8 cellular contexts compared by ENCODE assay signal in genomic region chr15:90001062-90001682, GRCh38. TPM values are rescaled to one million over a fixed set of nuclear protein-coding genes. Genes with fewer than 3 reads are reported as not detected.
DNase-seq lines count a peak whose midpoint lies in the region; TF ChIP-seq lines count a peak whose summit lies in the region.

Gene ZNF710 (plus strand): TSS chr15:90001324. CDS start chr15:90067138, 65,814 bp downstream.

- WGBS in ectodermal cell, 2 experiments, result 1% methylated on average over 42 of the region's 42 CpGs
- 1% methylated on average over 42 of the region's 42 CpGs for WGBS in liver

- peak within 1 kb of the TSS; percentile 68 to 90 (median 78) for H3K4me3 ChIP-seq in BLaER1 treated with 17β-estradiol and CSF1 and Interleukin-3, amounts not matched to agents 10 nM and 100 nM
- H3K4me3 ChIP-seq in WERI-Rb-1 (ENCODE audit: low read depth, low read length) (peak within 1 kb of the TSS; percentile 50), ectodermal cell (ENCODE audit: insufficient read depth, low read depth, low read length) (peak within 1 kb of the TSS; percentile 72), liver (ENCODE audit: low read depth in 1 of 3, low read length in 3 of 3) (peak within 1 kb of the TSS; percentile 1 to 85 (median 45))

- H3K36me3 ChIP-seq in BLaER1 treated with 17β-estradiol and CSF1 and Interleukin-3, amounts not matched to agents 10 nM and 100 nM, result peaks cover 0 to 28% (median 11%) of the 10 kb centered on the region in 11 experiments; a peak in 12 of 22 replicates
- H3K36me3 ChIP-seq in WERI-Rb-1, result no peaks in the 10 kb centered on the region
- H3K36me3 ChIP-seq in ectodermal cell (ENCODE audit: control insufficient read depth, insufficient read depth, low read length), result no peaks in the 10 kb centered on the region
- no peaks in the 10 kb centered on the region for H3K36me3 ChIP-seq in liver (ENCODE audit: control insufficient read depth in 4 of 4, insufficient read depth in 3 of 4, low read depth in 1 of 4, low read length in 3 of 4)

- H3K9me3 ChIP-seq in BLaER1 treated with 17β-estradiol and CSF1 and Interleukin-3, amounts not matched to agents 10 nM and 100 nM (replicated peaks in 1 of 11), result no peaks in the 10 kb centered on the region
- H3K9me3 ChIP-seq in WERI-Rb-1 (ENCODE audit: severe bottlenecking), result no peaks in the 10 kb centered on the region
- H3K9me3 ChIP-seq in ectodermal cell (ENCODE audit: control insufficient read depth, low read length), result no peaks in the 10 kb centered on the region
- H3K9me3 ChIP-seq in liver (ENCODE audit: control insufficient read depth in 4 of 4, low read length in 3 of 4), result no peaks in the 10 kb centered on the region

- peak in 1 of 2 donors; percentile 28 for TF ChIP-seq RAD21 in liver (IDR thresholded peaks at IDR 0.05)

- peak within 1 kb of the TSS; percentile 92 to 99 (median 97) for H3K27ac ChIP-seq in BLaER1 treated with 17β-estradiol and CSF1 and Interleukin-3, amounts not matched to agents 10 nM and 100 nM
- H3K27ac ChIP-seq in WERI-Rb-1, result peak within 1 kb of the TSS; percentile 63
- H3K27ac ChIP-seq in ectodermal cell (ENCODE audit: insufficient read depth, low read depth, low read length, poor library complexity, severe bottlenecking), result peak within 1 kb of the TSS; percentile 91
- peak within 1 kb of the TSS; percentile 80 for H3K27ac ChIP-seq in liver (ENCODE audit: low read depth in 1 of 2, low read length in 2 of 2)

- peak; percentile 58 for TF ChIP-seq POLR2A in GM18951 (IDR thresholded peaks at IDR 0.05; ENCODE audit: extremely low read depth, insufficient read depth, insufficient read length)

- H3K4me1 ChIP-seq in BLaER1 treated with 17β-estradiol and CSF1 and Interleukin-3, amounts not matched to agents 10 nM and 100 nM, result peaks cover 54 to 73% (median 67%) of the 10 kb centered on the region in 10 experiments
- H3K4me1 ChIP-seq in ectodermal cell (ENCODE audit: control insufficient read depth, insufficient read depth, low read length) (peaks cover 38% of the 10 kb centered on the region), liver (ENCODE audit: control insufficient read depth in 4 of 4, insufficient read depth in 4 of 4, low read length in 3 of 4) (peaks cover 7 to 19% (median 13%) of the 10 kb centered on the region in 4 donors)

- peak within 1 kb of the TSS; percentile 92 to 99 (median 94) for H3K4me2 ChIP-seq in BLaER1 treated with 17β-estradiol and CSF1 and Interleukin-3, amounts not matched to agents 10 nM and 100 nM

- in situ Hi-C loops in GM18951 (cut with MboI; ENCODE audit: low sequenced_read_pairs, unreplicated experiment), result no loop called here

- peaks cover 8 to 33% (median 13%) of the 10 kb centered on the region in 11 experiments; a peak in 15 of 22 replicates for H4K20me1 ChIP-seq in BLaER1 treated with 17β-estradiol and CSF1 and Interleukin-3, amounts not matched to agents 10 nM and 100 nM

- TF ChIP-seq CTCF in WERI-Rb-1 (IDR thresholded peaks at IDR 0.05; ENCODE audit: low read depth, low read length) (no peak), liver (IDR thresholded peaks at IDR 0.05; ENCODE audit: low read depth, low read length, missing input control) (no peak)

- no peaks in the 10 kb centered on the region for H3K27me3 ChIP-seq in BLaER1 treated with 17β-estradiol and CSF1 and Interleukin-3, amounts not matched to agents 10 nM and 100 nM
- no peaks in the 10 kb centered on the region for H3K27me3 ChIP-seq in WERI-Rb-1 (ENCODE audit: insufficient read depth, low read depth, severe bottlenecking)
- H3K27me3 ChIP-seq in ectodermal cell (ENCODE audit: control insufficient read depth, insufficient read depth, low read length, poor library complexity, severe bottlenecking), result no peaks in the 10 kb centered on the region
- H3K27me3 ChIP-seq in liver (ENCODE audit: control insufficient read depth in 4 of 4, insufficient read depth in 4 of 4, low read length in 3 of 4), result no peaks in the 10 kb centered on the region

- peak; percentile 30 for DNase-seq in LoVo (ENCODE audit: low spot score)
- peak; percentile 59 for DNase-seq in WERI-Rb-1
- DNase-seq in stimulated activated CD4-positive, alpha-beta T cell treated with anti-CD3 and anti-CD28 coated beads, Interleukin-4, amount 100 ng/mL, for 24 hours, result peak; percentile 31
- DNase-seq in GOT3 (lab: John Stamatoyannopoulos, UW), result no peak

- H3K9ac ChIP-seq in BLaER1 treated with 17β-estradiol and CSF1 and Interleukin-3, amounts not matched to agents 10 nM and 100 nM, result peak within 1 kb of the TSS; percentile 94 to 99 (median 96)
- H3K9ac ChIP-seq in liver (ENCODE audit: low read depth in 1 of 2, low read length in 2 of 2), result peak within 1 kb of the TSS; percentile 4 to 81

TF ChIP-seq in liver, 16 proteins besides CTCF, POLR2A, EP300 and RAD21:
- TF ChIP-seq GABPA (IDR thresholded peaks at IDR 0.05 in 1 of 2, conservative IDR thresholded peaks at IDR 0.05 in 1 of 2), result no peak
- no peak for TF ChIP-seq JUND (IDR thresholded peaks at IDR 0.05)
- TF ChIP-seq RXRA (IDR thresholded peaks at IDR 0.05), result no peak
- TF ChIP-seq, protein P1, sequence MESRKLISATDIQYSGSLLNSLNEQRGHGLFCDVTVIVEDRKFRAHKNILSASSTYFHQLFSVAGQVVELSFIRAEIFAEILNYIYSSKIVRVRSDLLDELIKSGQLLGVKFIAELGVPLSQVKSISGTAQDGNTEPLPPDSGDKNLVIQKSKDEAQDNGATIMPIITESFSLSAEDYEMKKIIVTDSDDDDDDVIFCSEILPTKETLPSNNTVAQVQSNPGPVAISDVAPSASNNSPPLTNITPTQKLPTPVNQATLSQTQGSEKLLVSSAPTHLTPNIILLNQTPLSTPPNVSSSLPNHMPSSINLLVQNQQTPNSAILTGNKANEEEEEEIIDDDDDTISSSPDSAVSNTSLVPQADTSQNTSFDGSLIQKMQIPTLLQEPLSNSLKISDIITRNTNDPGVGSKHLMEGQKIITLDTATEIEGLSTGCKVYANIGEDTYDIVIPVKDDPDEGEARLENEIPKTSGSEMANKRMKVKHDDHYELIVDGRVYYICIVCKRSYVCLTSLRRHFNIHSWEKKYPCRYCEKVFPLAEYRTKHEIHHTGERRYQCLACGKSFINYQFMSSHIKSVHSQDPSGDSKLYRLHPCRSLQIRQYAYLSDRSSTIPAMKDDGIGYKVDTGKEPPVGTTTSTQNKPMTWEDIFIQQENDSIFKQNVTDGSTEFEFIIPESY (IDR thresholded peaks at IDR 0.05), result no peak
- no peak for TF ChIP-seq HNF4A (conservative IDR thresholded peaks at IDR 0.05)
- TF ChIP-seq, protein P2, sequence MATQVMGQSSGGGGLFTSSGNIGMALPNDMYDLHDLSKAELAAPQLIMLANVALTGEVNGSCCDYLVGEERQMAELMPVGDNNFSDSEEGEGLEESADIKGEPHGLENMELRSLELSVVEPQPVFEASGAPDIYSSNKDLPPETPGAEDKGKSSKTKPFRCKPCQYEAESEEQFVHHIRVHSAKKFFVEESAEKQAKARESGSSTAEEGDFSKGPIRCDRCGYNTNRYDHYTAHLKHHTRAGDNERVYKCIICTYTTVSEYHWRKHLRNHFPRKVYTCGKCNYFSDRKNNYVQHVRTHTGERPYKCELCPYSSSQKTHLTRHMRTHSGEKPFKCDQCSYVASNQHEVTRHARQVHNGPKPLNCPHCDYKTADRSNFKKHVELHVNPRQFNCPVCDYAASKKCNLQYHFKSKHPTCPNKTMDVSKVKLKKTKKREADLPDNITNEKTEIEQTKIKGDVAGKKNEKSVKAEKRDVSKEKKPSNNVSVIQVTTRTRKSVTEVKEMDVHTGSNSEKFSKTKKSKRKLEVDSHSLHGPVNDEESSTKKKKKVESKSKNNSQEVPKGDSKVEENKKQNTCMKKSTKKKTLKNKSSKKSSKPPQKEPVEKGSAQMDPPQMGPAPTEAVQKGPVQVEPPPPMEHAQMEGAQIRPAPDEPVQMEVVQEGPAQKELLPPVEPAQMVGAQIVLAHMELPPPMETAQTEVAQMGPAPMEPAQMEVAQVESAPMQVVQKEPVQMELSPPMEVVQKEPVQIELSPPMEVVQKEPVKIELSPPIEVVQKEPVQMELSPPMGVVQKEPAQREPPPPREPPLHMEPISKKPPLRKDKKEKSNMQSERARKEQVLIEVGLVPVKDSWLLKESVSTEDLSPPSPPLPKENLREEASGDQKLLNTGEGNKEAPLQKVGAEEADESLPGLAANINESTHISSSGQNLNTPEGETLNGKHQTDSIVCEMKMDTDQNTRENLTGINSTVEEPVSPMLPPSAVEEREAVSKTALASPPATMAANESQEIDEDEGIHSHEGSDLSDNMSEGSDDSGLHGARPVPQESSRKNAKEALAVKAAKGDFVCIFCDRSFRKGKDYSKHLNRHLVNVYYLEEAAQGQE (IDR thresholded peaks at IDR 0.05), result no peak
- TF ChIP-seq TAF1 (conservative IDR thresholded peaks at IDR 0.05), result no peak
- TF ChIP-seq SP1 (IDR thresholded peaks at IDR 0.05), result no peak
- no peak for TF ChIP-seq EGR1 (IDR thresholded peaks at IDR 0.05; ENCODE audit: low read depth in 2 of 2)
- no peak for TF ChIP-seq HNF4G (IDR thresholded peaks at IDR 0.05)
- TF ChIP-seq MAX (IDR thresholded peaks at IDR 0.05), result no peak
- TF ChIP-seq YY1 (IDR thresholded peaks at IDR 0.05), result no peak
- TF ChIP-seq, protein P3, sequence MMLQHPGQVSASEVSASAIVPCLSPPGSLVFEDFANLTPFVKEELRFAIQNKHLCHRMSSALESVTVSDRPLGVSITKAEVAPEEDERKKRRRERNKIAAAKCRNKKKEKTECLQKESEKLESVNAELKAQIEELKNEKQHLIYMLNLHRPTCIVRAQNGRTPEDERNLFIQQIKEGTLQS (IDR thresholded peaks at IDR 0.05), result no peak
- no peak for TF ChIP-seq NR2F2 (IDR thresholded peaks at IDR 0.05)
- no peak for TF ChIP-seq FOXA2 (IDR thresholded peaks at IDR 0.05)
- no peak for TF ChIP-seq FOXA1 (IDR thresholded peaks at IDR 0.05)

RNA-seq across cellular contexts. Expression of gene ZNF710, which starts in this region (rescaled TPM):
- polyA plus RNA-seq in ectodermal cell (2013, experiment 1 of 4), result 55.1 TPM
- polyA plus RNA-seq in ectodermal cell (2013, experiment 2 of 4), result 53.2 TPM
- polyA plus RNA-seq in ectodermal cell (2013, experiment 3 of 4), result 43.3 TPM
- 44.0 TPM for polyA plus RNA-seq in ectodermal cell (2013, experiment 4 of 4)
- total RNA-seq in liver, result 10 to 100 TPM in 1 of 2 donors, 1 to 10 TPM in 1; 5.4 to 15.3 TPM
- 1 to 10 TPM; 1.9 to 5.3 TPM for polyA plus RNA-seq in liver
